In genomic region chr17:50155115-50155819, GRCh38 we compare ENCODE assay signal across 10 cellular contexts. TPM values are rescaled to one million over a fixed set of nuclear protein-coding genes. Genes with fewer than 3 reads are reported as not detected.
DNase-seq lines count a peak whose midpoint lies in the region; ATAC-seq and TF ChIP-seq lines count a peak whose summit lies in the region.
"Had no signal": no experiment of that assay in that cellular context is flagged by ENCODE, and none has a peak within 500 bp of the region (broad histone marks: within the 10 kb centered on the region; RNA-seq: fewer than 3 reads in every experiment).

No MANE protein-coding gene starts in this region.

- H3K27ac Mint-ChIP-seq in chondrocyte (ENCODE audit: unreplicated experiment) = peak overlapping the region; percentile 66
- H3K27ac Mint-ChIP-seq in nephron progenitor cell = peak overlapping the region; percentile 17
- no peak overlapping the region for H3K27ac Mint-ChIP-seq in activated naive CD4-positive, alpha-beta T cell treated with anti-CD3 and anti-CD28 coated beads for 36 hours

- H3K4me1 Mint-ChIP-seq in chondrocyte (ENCODE audit: low read depth) = peaks cover 18% of the 10 kb centered on the region
- H3K4me1 Mint-ChIP-seq in nephron progenitor cell = peaks cover 39% of the 10 kb centered on the region
- peaks cover 30% of the 10 kb centered on the region for H3K4me1 Mint-ChIP-seq in activated naive CD4-positive, alpha-beta T cell treated with anti-CD3 and anti-CD28 coated beads for 36 hours (ENCODE audit: low read depth)

- no peaks in the 10 kb centered on the region for H3K27me3 ChIP-seq in MG63

- intact Hi-C loops in activated naive CD4-positive, alpha-beta T cell treated with anti-CD3 and anti-CD28 coated beads for 36 hours (cut with micrococcal nuclease) = no loop called here

- DNase-seq in AG10803 (ENCODE audit: low read depth) (peak; percentile 60), MG63 (peak; percentile 58), chondrocyte (ENCODE audit: low spot score) (no peak), nephron progenitor cell (no peak), NCI-H1694 (lab: John Stamatoyannopoulos, UW) (no peak)
- no peak for DNase-seq in activated naive CD4-positive, alpha-beta T cell treated with anti-CD3 and anti-CD28 coated beads for 36 hours

- no peak for ATAC-seq in GM18498 (IDR thresholded peaks at IDR 0.05; ENCODE audit: unreplicated experiment)
- no peak for ATAC-seq in GM18511 (IDR thresholded peaks at IDR 0.05; ENCODE audit: unreplicated experiment)

- CTCF ChIA-PET in activated naive CD4-positive, alpha-beta T cell treated with anti-CD3 and anti-CD28 coated beads for 36 hours (lab: Charles Lee) = interaction anchor here (0.8 to 1.5 kb wide), 6 partner anchors 9 to 137 kb away, joined by 3 to 8 read pairs (median 5); no protein-coding TSS in a partner anchor

- H3K27me3 Mint-ChIP-seq in chondrocyte (ENCODE audit: low read depth) (no peaks in the 10 kb centered on the region), nephron progenitor cell (ENCODE audit: low read depth, poor library complexity) (no peaks in the 10 kb centered on the region)
- H3K27me3 Mint-ChIP-seq in activated naive CD4-positive, alpha-beta T cell treated with anti-CD3 and anti-CD28 coated beads for 36 hours (ENCODE audit: low read depth) = no peaks in the 10 kb centered on the region

- no peaks in the 10 kb centered on the region for H3K9me3 ChIP-seq in MG63

- H3K4me3 ChIP-seq in AG10803 (ENCODE audit: low read length) (no peak overlapping the region), MG63 (no peak overlapping the region)

- H3K9me3 Mint-ChIP-seq in chondrocyte (ENCODE audit: low read depth) = no peaks in the 10 kb centered on the region
- no peaks in the 10 kb centered on the region for H3K9me3 Mint-ChIP-seq in nephron progenitor cell
- H3K9me3 Mint-ChIP-seq in activated naive CD4-positive, alpha-beta T cell treated with anti-CD3 and anti-CD28 coated beads for 36 hours = no peaks in the 10 kb centered on the region

- H3K4me3 Mint-ChIP-seq in chondrocyte (ENCODE audit: unreplicated experiment) = no peak overlapping the region
- no peak overlapping the region for H3K4me3 Mint-ChIP-seq in nephron progenitor cell
- H3K4me3 Mint-ChIP-seq in activated naive CD4-positive, alpha-beta T cell treated with anti-CD3 and anti-CD28 coated beads for 36 hours = no peak overlapping the region

- TF ChIP-seq CTCF in AG10803 (conservative IDR thresholded peaks at IDR 0.05; ENCODE audit: low read length) (no peak), chondrocyte (IDR thresholded peaks at IDR 0.05) (no peak), nephron progenitor cell (IDR thresholded peaks at IDR 0.05) (no peak)

- H3K36me3 ChIP-seq in MG63 = no peaks in the 10 kb centered on the region

- no peaks in the 10 kb centered on the region for H3K36me3 Mint-ChIP-seq in chondrocyte (ENCODE audit: low read depth)
- H3K36me3 Mint-ChIP-seq in nephron progenitor cell (ENCODE audit: low read depth) = no peaks in the 10 kb centered on the region
- H3K36me3 Mint-ChIP-seq in activated naive CD4-positive, alpha-beta T cell treated with anti-CD3 and anti-CD28 coated beads for 36 hours (ENCODE audit: low read depth) = no peaks in the 10 kb centered on the region

RNA-seq across cellular contexts. Expression of gene PPP1R9B, which starts 4.8 kb away (rescaled TPM):
- total RNA-seq in MG63 (2014; rRNA removed; shearing (Covaris generic); ENCODE audit: low replicate concordance) = 56.1 and 68.2 TPM in 2 replicates
- 75.4 to 84.2 TPM (median 79.3 TPM) in 3 replicates for total RNA-seq in chondrocyte
- 10 to 100 TPM; 67.7 TPM for total RNA-seq in activated naive CD4-positive, alpha-beta T cell treated with anti-CD3 and anti-CD28 coated beads for 36 hours

RNA-seq across cellular contexts. Expression of gene SGCA, which starts 10.5 kb away (rescaled TPM):
- total RNA-seq in MG63 (2014; rRNA removed; shearing (Covaris generic); ENCODE audit: low replicate concordance) = 1.1 TPM in 1 of 2 replicates, not detected in the other
- 0.85 to 5.5 TPM (median 1.3 TPM) in 3 replicates for total RNA-seq in chondrocyte
- total RNA-seq in activated naive CD4-positive, alpha-beta T cell treated with anti-CD3 and anti-CD28 coated beads for 36 hours = under 1 TPM in 1 of 2 experiments, not detected in 1; 0.14 TPM
- total RNA-seq: endothelial cell of umbilical vein, SK-MEL-5 had no signal

RNA-seq across cellular contexts. Expression of gene SAMD14, which starts 25.3 kb away (rescaled TPM):
- not detected in 2 replicates for total RNA-seq in MG63 (2014; rRNA removed; shearing (Covaris generic); ENCODE audit: low replicate concordance)
- 26.0 to 29.4 TPM (median 27.6 TPM) in 3 replicates for total RNA-seq in chondrocyte
- 1 to 10 TPM; 1.1 to 1.3 TPM for total RNA-seq in activated naive CD4-positive, alpha-beta T cell treated with anti-CD3 and anti-CD28 coated beads for 36 hours

RNA-seq across cellular contexts. Expression of gene COL1A1, which starts 46.2 kb away (rescaled TPM):
- total RNA-seq in MG63 (2014; rRNA removed; shearing (Covaris generic); ENCODE audit: low replicate concordance) = 261 and 431 TPM in 2 replicates
- 34,852 to 36,120 TPM (median 35,333 TPM) in 3 replicates for total RNA-seq in chondrocyte
- total RNA-seq in activated naive CD4-positive, alpha-beta T cell treated with anti-CD3 and anti-CD28 coated beads for 36 hours = 1 to 10 TPM in 1 of 2 experiments, under 1 TPM in 1; 0.95 to 1.7 TPM

Comparison
In these comparisons a context has a peak if more than half of its experiments do, and no peak if none do; other contexts are left out.
1. DNase-seq: peak in AG10803 (single experiment) and MG63 (single experiment); none in chondrocyte (single experiment), nephron progenitor cell (single experiment), NCI-H1694 (single experiment) and activated naive CD4-positive, alpha-beta T cell treated with anti-CD3 and anti-CD28 coated beads for 36 hours (single experiment).
2. RNA of gene SAMD14, which starts 25.3 kb away (total RNA-seq): 26.0 to 29.4 TPM in chondrocyte; 1.1 to 1.3 TPM in activated naive CD4-positive, alpha-beta T cell treated with anti-CD3 and anti-CD28 coated beads for 36 hours and not detected in MG63; every median in the first group is over 10 times any median in the second.